ENCODE assay signal across 7 cellular contexts in genomic region chr13:44323754-44324153, GRCh38.
"Had no signal": no experiment of that assay in that cellular context is flagged by ENCODE, and none has a peak within 500 bp of the region (broad histone marks: within the 10 kb centered on the region; RNA-seq: fewer than 3 reads in every experiment).

No MANE protein-coding gene starts in this region.

- DNase-seq: H9, HCEC 1CT, IMR-90 had no signal

- H3K4me2 ChIP-seq: GM23338 had no signal

- FAIRE-seq: H1, H54, HTR-8/SVneo had no signal

- H3K4me3 ChIP-seq: GM23338 had no signal
